In genomic region chr1:14615539-14616218, GRCh38 we compare ENCODE assay signal across 20 cellular contexts. TPM values are rescaled to one million over a fixed set of nuclear protein-coding genes. Genes with fewer than 3 reads are reported as not detected.
A peak's percentile ranks its signal among the peaks of the same experiment; 100 is the strongest.
DNase-seq lines count a peak whose midpoint lies in the region; ATAC-seq, FAIRE-seq and TF ChIP-seq lines count a peak whose summit lies in the region.
"Had no signal": no experiment of that assay in that cellular context is flagged by ENCODE, and none has a peak within 500 bp of the region (broad histone marks: within the 10 kb centered on the region; RNA-seq: fewer than 3 reads in every experiment).

No MANE protein-coding gene starts in this region.

- no peak overlapping the region for H2AK9ac ChIP-seq in IMR-90 (replicated peaks; ENCODE audit: low read depth, low read length, poor library complexity)

- no peak overlapping the region for H2BK15ac ChIP-seq in IMR-90 (ENCODE audit: low read depth, low read length)

- H3K79me2 ChIP-seq in K562 (ENCODE audit: control insufficient read depth, insufficient read depth, low read length) = no peaks in the 10 kb centered on the region

- no peak overlapping the region for H3K4ac ChIP-seq in IMR-90 (ENCODE audit: low read depth, low read length)

- H3K56ac ChIP-seq in IMR-90 (ENCODE audit: extremely low read depth, insufficient read depth, low read length) = no peak overlapping the region

- H3K27ac ChIP-seq in IMR-90 (ENCODE audit: insufficient read depth, low read length) (no peak overlapping the region), K562 (ENCODE audit: extremely low read depth, low read depth, low read length) (no peak overlapping the region), upper lobe of right lung (no peak overlapping the region)

- H3K9me3 ChIP-seq in IMR-90 (ENCODE audit: control insufficient read depth, insufficient read depth, low read length) (peaks cover 6% of the 10 kb centered on the region; the same call in 1 of the 2 replicates), K562 (replicated peaks; ENCODE audit: control insufficient read depth, insufficient read depth, low read depth, low read length) (no peaks in the 10 kb centered on the region), upper lobe of right lung (no peaks in the 10 kb centered on the region)
- H3K9me3 ChIP-seq: BE2C, Caco-2 had no signal

- no peak overlapping the region for H2BK120ac ChIP-seq in IMR-90 (ENCODE audit: low read depth, low read length)

- no peak overlapping the region for H2AK5ac ChIP-seq in IMR-90 (ENCODE audit: low read depth, low read length)

- no peak for TF ChIP-seq EP300 in K562 (IDR thresholded peaks at IDR 0.05; ENCODE audit: low read length)

- no peak overlapping the region for H2BK20ac ChIP-seq in IMR-90 (ENCODE audit: low read depth, low read length)

- H2AFZ ChIP-seq in IMR-90 (replicated peaks; ENCODE audit: low read length, poor library complexity) (no peak overlapping the region), K562 (ENCODE audit: low read depth, low read length) (no peak overlapping the region)
- H2AFZ ChIP-seq: GM23338 had no signal

- no peaks in the 10 kb centered on the region for H3K36me3 ChIP-seq in IMR-90 (ENCODE audit: control insufficient read depth, insufficient read depth, low read length)
- no peaks in the 10 kb centered on the region for H3K36me3 ChIP-seq in K562 (ENCODE audit: control insufficient read depth, insufficient read depth, low read length)
- H3K36me3 ChIP-seq in upper lobe of right lung = no peaks in the 10 kb centered on the region
- H3K36me3 ChIP-seq: BE2C had no signal

- in situ Hi-C loops in IMR-90 (cut with MboI; ENCODE audit: low sequenced_read_pairs) (no loop called here), K562 (cut with MboI) (no loop called here)

- BruUV-seq in IMR-90 (replicated peaks; lab: Mats Ljungman, UMichigan) (no TSS peak), K562 (replicated peaks; lab: Mats Ljungman, UMichigan) (no TSS peak)

- no peak overlapping the region for H3K4me3 ChIP-seq in IMR-90 (ENCODE audit: insufficient read depth, low read depth, low read length)
- no peak overlapping the region for H3K4me3 ChIP-seq in K562
- no peak overlapping the region for H3K4me3 ChIP-seq in upper lobe of right lung
- H3K4me3 ChIP-seq: GM23338 had no signal

- DNase-seq in CD1c-positive myeloid dendritic cell (ENCODE audit: extremely low spot score) = peak; percentile 92
- no peak for DNase-seq in IMR-90
- no peak for DNase-seq in K562 (ENCODE audit: extremely low read depth in 1 of 4, low spot score in 3 of 4)
- DNase-seq in upper lobe of right lung = no peak
- DNase-seq in GM12891 (ENCODE audit: insufficient read length, low spot score) = no peak
- DNase-seq: ACHN; BE2C; C1 segment of cervical spinal cord; Caco-2; CD4-positive, alpha-beta T cell; HCEC 1CT had no signal

- no peaks in the 10 kb centered on the region for H3K79me1 ChIP-seq in IMR-90 (ENCODE audit: low read depth in 1 of 2, low read length in 2 of 2)

- POLR2A ChIA-PET in IMR-90 (lab: Charles Lee; ENCODE audit: unreplicated experiment) (no interaction called here), K562 (lab: Yijun Ruan, JAX) (no interaction called here)

- H3K4me2 ChIP-seq in IMR-90 (ENCODE audit: low read depth, low read length) (no peak overlapping the region), K562 (ENCODE audit: insufficient read depth, low read length) (no peak overlapping the region)
- H3K4me2 ChIP-seq: GM23338 had no signal

- TF ChIP-seq CTCF in IMR-90 (conservative IDR thresholded peaks at IDR 0.05; ENCODE audit: low read depth, low read length) = no peak
- TF ChIP-seq CTCF in K562 (IDR thresholded peaks at IDR 0.05 in 2 of 3, conservative IDR thresholded peaks at IDR 0.05 in 1 of 3; ENCODE audit: insufficient read depth in 2 of 3, low read depth in 1 of 3, low read length in 3 of 3) = no peak
- TF ChIP-seq CTCF in upper lobe of right lung (IDR thresholded peaks at IDR 0.05) = no peak

- H3K27me3 ChIP-seq in IMR-90 (ENCODE audit: control insufficient read depth, insufficient read depth, low read length) (no peaks in the 10 kb centered on the region), K562 (ENCODE audit: control insufficient read depth in 2 of 2, insufficient read depth in 2 of 2, low read length in 2 of 2) (peaks cover 31 to 55% of the 10 kb centered on the region in 2 experiments), upper lobe of right lung (no peaks in the 10 kb centered on the region)
- H3K27me3 ChIP-seq: BE2C had no signal

- H3K9me1 ChIP-seq in IMR-90 (ENCODE audit: insufficient read depth, low read length) (no peaks in the 10 kb centered on the region), K562 (ENCODE audit: control insufficient read depth, insufficient read depth, low read length) (no peaks in the 10 kb centered on the region)

- H4K5ac ChIP-seq in IMR-90 (ENCODE audit: low read depth, low read length) = no peak overlapping the region

- no peak overlapping the region for H4K8ac ChIP-seq in IMR-90 (ENCODE audit: low read depth in 2 of 2, low read length in 2 of 2)

- H4K20me1 ChIP-seq in IMR-90 (ENCODE audit: insufficient read depth, low read length) (no peaks in the 10 kb centered on the region), K562 (replicated peaks; ENCODE audit: control insufficient read depth, insufficient read depth, low read length) (no peaks in the 10 kb centered on the region; the same call in 1 of the 2 replicates)

- WGBS in IMR-90 (ENCODE audit: extremely low coverage in 2 of 2, insufficient read length in 1 of 2), 2 experiments = 53% methylated on average over 2 of the region's 12 CpGs; no CpG with 5 or more reads in 1 of the 2 experiments
- WGBS in K562 (ENCODE audit: insufficient coverage, low coverage, missing lambda C conversion rate) = 4% methylated on average over 12 of the region's 12 CpGs

- FAIRE-seq in K562 (lab: Jason Lieb, UNC) (no peak), GM12891 (lab: Jason Lieb, UNC) (no peak)
- FAIRE-seq: A204.1, D721Med, G401.6, GM12892, GM18507, H54, HTR-8/SVneo had no signal

- H3K4me1 ChIP-seq in IMR-90 (ENCODE audit: control insufficient read depth, insufficient read depth, low read length) = no peaks in the 10 kb centered on the region
- no peaks in the 10 kb centered on the region for H3K4me1 ChIP-seq in K562 (replicated peaks in 1 of 2; ENCODE audit: control insufficient read depth in 2 of 2, insufficient read depth in 2 of 2, low read length in 2 of 2)
- H3K4me1 ChIP-seq in upper lobe of right lung = no peaks in the 10 kb centered on the region
- H3K4me1 ChIP-seq: BE2C, Caco-2 had no signal

- H3K9ac ChIP-seq in IMR-90 (ENCODE audit: low read depth, low read length) = no peak overlapping the region
- H3K9ac ChIP-seq in K562 (ENCODE audit: insufficient read depth in 1 of 2, low read depth in 2 of 2, low read length in 2 of 2) = no peak overlapping the region

- no peak overlapping the region for H2BK5ac ChIP-seq in IMR-90 (ENCODE audit: low read depth, low read length, poor library complexity, severe bottlenecking)

- dilution Hi-C loops in IMR-90 (cut with HindIII; ENCODE audit: low sequenced_read_pairs, unreplicated experiment) = no loop called here

- CTCF ChIA-PET in IMR-90 (lab: Yijun Ruan, JAX) (no interaction called here), K562 (lab: Yijun Ruan, JAX; ENCODE audit: low intra/inter-chr PET ratio) (no interaction called here)

- H4K91ac ChIP-seq in IMR-90 (ENCODE audit: insufficient read depth, low read depth, low read length) = no peak overlapping the region

- ATAC-seq in IMR-90 (ENCODE audit: low read depth) (no peak), K562 (no peak), upper lobe of right lung (peak; percentile 80), GM21737 (IDR thresholded peaks at IDR 0.05; ENCODE audit: unreplicated experiment) (no peak)
- ATAC-seq: GM23338 had no signal

- TF ChIP-seq RAD21 in IMR-90 (IDR thresholded peaks at IDR 0.05; ENCODE audit: low read length) (no peak), K562 (CRISPR knock-in tag; conservative IDR thresholded peaks at IDR 0.05 in 1 of 2, IDR thresholded peaks at IDR 0.05 in 1 of 2) (no peak)

- H3K23ac ChIP-seq in IMR-90 (ENCODE audit: low read depth, low read length) = no peak overlapping the region

- TF ChIP-seq POLR2A in IMR-90 (IDR thresholded peaks at IDR 0.05; ENCODE audit: low read depth, low read length) (no peak), K562 (conservative IDR thresholded peaks at IDR 0.05) (no peak), GM12891 (IDR thresholded peaks at IDR 0.05; ENCODE audit: low read depth, low read length) (no peak)

- H3K18ac ChIP-seq in IMR-90 (ENCODE audit: low read depth, low read length) = no peak overlapping the region

- H3K14ac ChIP-seq in IMR-90 (replicated peaks; ENCODE audit: low read depth, low read length) = no peak overlapping the region

- intact Hi-C loops in IMR-90 (cut with micrococcal nuclease) = no loop called here
- intact Hi-C loops in K562 (cut with micrococcal nuclease) = no loop called here
- intact Hi-C loops in upper lobe of right lung (cut with DNase I) = no loop called here

TF ChIP-seq in IMR-90, 13 proteins besides CTCF, POLR2A, EP300 and RAD21 (continues in another document):
- no peak for TF ChIP-seq BHLHE40 (IDR thresholded peaks at IDR 0.05; ENCODE audit: low read depth, low read length)

TF ChIP-seq in GM12891, 5 proteins besides CTCF, POLR2A, EP300 and RAD21 (continues in another document):
- no peak for TF ChIP-seq POLR2AphosphoS5 (IDR thresholded peaks at IDR 0.05; ENCODE audit: low read depth, low read length)
- TF ChIP-seq TAF1 (IDR thresholded peaks at IDR 0.05; ENCODE audit: low read depth, low read length) = no peak

RNA-seq across cellular contexts. Expression of gene KAZN, which starts 17.2 kb away (rescaled TPM):
- total RNA-seq in IMR-90 (2012; rRNA removed) (5.2 and 5.6 TPM in 2 replicates), K562 (2014; rRNA removed) (5.4 and 7.7 TPM in 2 replicates), K562 (2014; rRNA removed; fragmentation: Illumina TruSeq; extraction: Trizol) (4.2 and 5.1 TPM in 2 replicates), K562 (2015; rRNA removed; fragmentation: Illumina TruSeq; extraction: Trizol) (5.4 and 5.5 TPM in 2 replicates), K562 (2021) (20.9 and 21.6 TPM in 2 replicates), upper lobe of right lung (33.5 TPM)
- polyA plus RNA-seq in IMR-90 (2012; rRNA removed) (10.5 and 10.7 TPM in 2 replicates), K562 (2011; rRNA removed) (2.1 and 4.6 TPM in 2 replicates), K562 (2014; fragmentation: Illumina TruSeq; extraction: Trizol) (15.1 and 15.8 TPM in 2 replicates), K562 (2014; fragmentation: Nextera tagmentation; extraction: Ambion mirVana) (1 to 10 TPM; 3.5 to 6.4 TPM), K562 (2014; rRNA removed) (9.5 and 11.6 TPM in 2 replicates)
- 5.4 and 7.7 TPM in 2 replicates for polyA plus RNA-seq in IMR-90 (2012; cell fraction: cytosol; rRNA removed)
- 18.9 and 21.1 TPM in 2 replicates for polyA plus RNA-seq in IMR-90 (2012; cell fraction: nucleus; rRNA removed; ENCODE audit: low replicate concordance)
- total RNA-seq in K562 (2011; cell fraction: chromatin; rRNA removed; ENCODE audit: low replicate concordance) = 7.9 and 9.6 TPM in 2 replicates
- 4.5 and 7.5 TPM in 2 replicates for total RNA-seq in K562 (2011; cell fraction: nucleolus; rRNA removed)
- total RNA-seq in K562 (2011; cell fraction: nucleoplasm; rRNA removed) = 11.1 and 15.3 TPM in 2 replicates
- polyA plus RNA-seq in K562 (2011; cell fraction: cytosol; rRNA removed) = 2.4 and 4.5 TPM in 2 replicates
- 8.0 and 13.3 TPM in 2 replicates for polyA plus RNA-seq in K562 (2011; cell fraction: nucleus; rRNA removed)
- 11.9 and 13.9 TPM in 2 replicates for polyA plus RNA-seq in K562 (2012)
- 1.9 and 3.4 TPM in 2 replicates for polyA minus RNA-seq in K562 (2011; rRNA and poly(A)+ RNA removed)
- polyA minus RNA-seq in K562 (2011; cell fraction: cytosol; rRNA and poly(A)+ RNA removed) = 2.6 and 7.2 TPM in 2 replicates
- polyA minus RNA-seq in K562 (2011; cell fraction: nucleus; rRNA and poly(A)+ RNA removed) = 3.1 and 6.9 TPM in 2 replicates
- polyA plus RNA-seq in GM12891 (2012; ENCODE audit: low read depth, missing spikeins) = 0.80 TPM
